Comparison of ENCODE assay signal across 25 cellular contexts in the genomic region with DNA sequence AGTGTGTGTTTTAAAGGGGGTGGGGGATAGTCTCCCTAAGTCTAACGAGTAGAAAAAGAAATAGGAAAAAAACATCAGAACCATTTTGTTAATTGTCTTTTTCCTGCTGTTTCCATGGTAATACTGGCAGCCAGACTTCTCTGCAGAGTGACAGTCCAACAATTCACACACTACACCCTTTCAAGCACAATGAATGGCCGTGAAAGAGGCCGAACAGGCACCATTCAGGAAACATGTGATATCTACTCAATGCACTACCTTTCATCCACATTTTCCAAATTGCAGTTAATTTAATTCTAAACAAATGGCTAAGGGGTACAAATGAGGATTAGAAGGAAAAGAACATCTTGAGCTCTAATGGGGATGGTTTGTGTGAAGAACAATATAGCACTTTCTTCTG.
DNase-seq lines count a peak whose midpoint lies in the region; ATAC-seq and TF ChIP-seq lines count a peak whose summit lies in the region.
"Had no signal": no experiment of that assay in that cellular context is flagged by ENCODE, and none has a peak within 500 bp of the region (broad histone marks: within the 10 kb centered on the region; RNA-seq: fewer than 3 reads in every experiment).

No MANE protein-coding gene starts in this region.

- H3K27ac Mint-ChIP-seq in neural crest cell (ENCODE audit: unreplicated experiment) (peak overlapping the region; percentile 72), WTC11 (no peak overlapping the region)
- H3K27ac Mint-ChIP-seq: activated CD4-positive, alpha-beta T cell treated with anti-CD3 and anti-CD28 coated beads, Interleukin-2, amount 10 ng/mL, durations not matched to agents 7 days and 5 days; activated naive CD8-positive, alpha-beta T cell treated with anti-CD3 and anti-CD28 coated beads for 36 hours; CD4-positive, CD25-positive, alpha-beta regulatory T cell; dendritic cell treated with granulocyte-macrophage colony-stimulating factor and Interleukin-4, amounts not matched to agents 40 ng/mL and 50 ng/mL, for 4 days had no signal

- CTCF ChIA-PET in WTC11 (lab: Charles Lee) = no interaction called here

- H3K4me1 Mint-ChIP-seq in neural crest cell = peaks cover 25% of the 10 kb centered on the region
- no peaks in the 10 kb centered on the region for H3K4me1 Mint-ChIP-seq in WTC11
- no peaks in the 10 kb centered on the region for H3K4me1 Mint-ChIP-seq in activated T-cell treated with anti-CD3 and anti-CD28 coated beads, Interleukin-2, amount 50 U/mL, for 4 hours (ENCODE audit: low read depth)
- H3K4me1 Mint-ChIP-seq: activated CD4-positive, alpha-beta T cell treated with anti-CD3 and anti-CD28 coated beads, Interleukin-2, amount 10 ng/mL, durations not matched to agents 7 days and 5 days; activated naive CD8-positive, alpha-beta T cell treated with anti-CD3 and anti-CD28 coated beads for 36 hours; CD4-positive, CD25-positive, alpha-beta regulatory T cell; central memory CD8-positive, alpha-beta T cell had no signal

- H3K36me3 Mint-ChIP-seq in neural crest cell (ENCODE audit: low read depth) = no peaks in the 10 kb centered on the region
- no peaks in the 10 kb centered on the region for H3K36me3 Mint-ChIP-seq in WTC11
- H3K36me3 Mint-ChIP-seq in activated T-cell treated with anti-CD3 and anti-CD28 coated beads, Interleukin-2, amount 50 U/mL, for 4 hours (ENCODE audit: insufficient read depth) = no peaks in the 10 kb centered on the region
- H3K36me3 Mint-ChIP-seq: activated naive CD8-positive, alpha-beta T cell treated with anti-CD3 and anti-CD28 coated beads for 36 hours; CD4-positive, CD25-positive, alpha-beta regulatory T cell had no signal

- H3K4me3 Mint-ChIP-seq in neural crest cell = no peak overlapping the region
- H3K4me3 Mint-ChIP-seq in WTC11 = no peak overlapping the region
- no peak overlapping the region for H3K4me3 Mint-ChIP-seq in activated T-cell treated with anti-CD3 and anti-CD28 coated beads, Interleukin-2, amount 50 U/mL, for 4 hours
- H3K4me3 Mint-ChIP-seq: activated CD4-positive, alpha-beta T cell treated with anti-CD3 and anti-CD28 coated beads, Interleukin-2, amount 10 ng/mL, durations not matched to agents 7 days and 5 days; activated naive CD8-positive, alpha-beta T cell treated with anti-CD3 and anti-CD28 coated beads for 36 hours; CD4-positive, CD25-positive, alpha-beta regulatory T cell; central memory CD8-positive, alpha-beta T cell; dendritic cell treated with granulocyte-macrophage colony-stimulating factor and Interleukin-4, amounts not matched to agents 40 ng/mL and 50 ng/mL, for 4 days had no signal

- DNase-seq in NCI-H446 treated with DMSO at 0.1 percent for 48 hours (lab: John Stamatoyannopoulos, UW) = peak; percentile 13
- no peak for DNase-seq in NCI-H446 (lab: John Stamatoyannopoulos, UW)
- DNase-seq in foreskin melanocyte = peak; percentile 39
- peak; percentile 3 for DNase-seq in neural crest cell (ENCODE audit: low read depth, low spot score)
- DNase-seq in GM03348 (ENCODE audit: low spot score) = no peak
- DNase-seq in WTC11 (ENCODE audit: low spot score) = no peak
- DNase-seq in activated T-cell treated with anti-CD3 and anti-CD28 coated beads, Interleukin-2, amount 50 U/mL, for 4 hours = no peak
- DNase-seq: activated CD4-positive, alpha-beta T cell treated with anti-CD3 and anti-CD28 coated beads, Interleukin-2, amount 10 ng/mL, durations not matched to agents 7 days and 5 days; activated gamma-delta T cell; activated naive CD8-positive, alpha-beta T cell treated with anti-CD3 and anti-CD28 coated beads for 36 hours; CD4-positive, CD25-positive, alpha-beta regulatory T cell; GM23248; heart right ventricle; Karpas-422; mammary epithelial cell; NCI-H1417; NCI-H2081; NCI-H345; NCI-H82; stimulated activated CD4-positive, alpha-beta T cell treated with anti-CD3 and anti-CD28 coated beads, Interleukin-4, amount 100 ng/mL, for 1 hour; T1000 had no signal

- POLR2A ChIA-PET in WTC11 (lab: Charles Lee) = no interaction called here

- peaks cover 4% of the 10 kb centered on the region for H3K9me3 Mint-ChIP-seq in neural crest cell
- H3K9me3 Mint-ChIP-seq in WTC11 = no peaks in the 10 kb centered on the region
- H3K9me3 Mint-ChIP-seq in activated T-cell treated with anti-CD3 and anti-CD28 coated beads, Interleukin-2, amount 50 U/mL, for 4 hours = peaks cover 2% of the 10 kb centered on the region
- H3K9me3 Mint-ChIP-seq: activated CD4-positive, alpha-beta T cell treated with anti-CD3 and anti-CD28 coated beads, Interleukin-2, amount 10 ng/mL, durations not matched to agents 7 days and 5 days; activated naive CD8-positive, alpha-beta T cell treated with anti-CD3 and anti-CD28 coated beads for 36 hours; central memory CD8-positive, alpha-beta T cell; dendritic cell treated with granulocyte-macrophage colony-stimulating factor and Interleukin-4, amounts not matched to agents 40 ng/mL and 50 ng/mL, for 4 days had no signal

- TF ChIP-seq CTCF in neural crest cell (conservative IDR thresholded peaks at IDR 0.05) (no peak), WTC11 (IDR thresholded peaks at IDR 0.05) (no peak)

- ATAC-seq in WTC11 (no peak), HG02571 (IDR thresholded peaks at IDR 0.05; ENCODE audit: unreplicated experiment) (no peak)
- ATAC-seq in activated T-cell treated with anti-CD3 and anti-CD28 coated beads, Interleukin-2, amount 50 U/mL, for 4 hours = no peak
- ATAC-seq: esophagus mucosa, heart right ventricle had no signal

- H3K27me3 Mint-ChIP-seq in neural crest cell (ENCODE audit: low read depth) (peaks cover 50% of the 10 kb centered on the region), WTC11 (ENCODE audit: low read depth) (no peaks in the 10 kb centered on the region)
- H3K27me3 Mint-ChIP-seq in activated T-cell treated with anti-CD3 and anti-CD28 coated beads, Interleukin-2, amount 50 U/mL, for 4 hours (ENCODE audit: low read depth) = no peaks in the 10 kb centered on the region
- H3K27me3 Mint-ChIP-seq: activated CD4-positive, alpha-beta T cell treated with anti-CD3 and anti-CD28 coated beads, Interleukin-2, amount 10 ng/mL, durations not matched to agents 7 days and 5 days; activated naive CD8-positive, alpha-beta T cell treated with anti-CD3 and anti-CD28 coated beads for 36 hours; CD4-positive, CD25-positive, alpha-beta regulatory T cell; central memory CD8-positive, alpha-beta T cell; dendritic cell treated with granulocyte-macrophage colony-stimulating factor and Interleukin-4, amounts not matched to agents 40 ng/mL and 50 ng/mL, for 4 days had no signal

TF ChIP-seq in WTC11, 78 proteins besides CTCF, POLR2A, EP300 and RAD21:
- TF ChIP-seq ZNF281 (CRISPR knock-in tag; IDR thresholded peaks at IDR 0.05) = no peak

Comparison
In these comparisons a context has a peak if more than half of its experiments do, and no peak if none do; other contexts are left out.
1. DNase-seq: peak in NCI-H446 treated with DMSO at 0.1 percent for 48 hours (single experiment), foreskin melanocyte (single experiment) and neural crest cell (single experiment); none in NCI-H446 (0 of 2), GM03348 (single experiment), WTC11 (single experiment) and activated T-cell treated with anti-CD3 and anti-CD28 coated beads, Interleukin-2, amount 50 U/mL, for 4 hours (single experiment).